9 cellular contexts compared by ENCODE assay signal in genomic region chr1:85328713-85329376, GRCh38. TPM values are rescaled to one million over a fixed set of nuclear protein-coding genes. Genes with fewer than 3 reads are reported as not detected.
DNase-seq lines count a peak whose midpoint lies in the region; ATAC-seq, FAIRE-seq and TF ChIP-seq lines count a peak whose summit lies in the region.
"Had no signal": no experiment of that assay in that cellular context is flagged by ENCODE, and none has a peak within 500 bp of the region (broad histone marks: within the 10 kb centered on the region; RNA-seq: fewer than 3 reads in every experiment).

No MANE protein-coding gene starts in this region.

- POLR2A ChIA-PET in K562 (lab: Yijun Ruan, JAX) = no interaction called here

- H3K9me3 ChIP-seq in K562 (replicated peaks; ENCODE audit: control insufficient read depth, insufficient read depth, low read depth, low read length) = no peaks in the 10 kb centered on the region
- H3K9me3 ChIP-seq in thyroid gland = no peaks in the 10 kb centered on the region
- H3K9me3 ChIP-seq in colonic mucosa = no peaks in the 10 kb centered on the region

- H3K4me3 ChIP-seq in K562 (no peak overlapping the region), kidney epithelial cell (ENCODE audit: low read depth, low read length) (no peak overlapping the region), thyroid gland (replicated peaks in 1 of 3) (no peak overlapping the region), colonic mucosa (no peak overlapping the region)

- BruUV-seq in K562 (replicated peaks; lab: Mats Ljungman, UMichigan) = no TSS peak

- H3K27me3 ChIP-seq in K562 (ENCODE audit: control insufficient read depth in 2 of 2, insufficient read depth in 2 of 2, low read length in 2 of 2) (no peaks in the 10 kb centered on the region; a peak in 1 of 5 replicates), kidney epithelial cell (ENCODE audit: control insufficient read depth, insufficient read depth, low read length) (no peaks in the 10 kb centered on the region), thyroid gland (no peaks in the 10 kb centered on the region), colonic mucosa (no peaks in the 10 kb centered on the region)

- TF ChIP-seq POLR2A in K562 (conservative IDR thresholded peaks at IDR 0.05) (no peak), thyroid gland (IDR thresholded peaks at IDR 0.05) (no peak)

- no peaks in the 10 kb centered on the region for H3K36me3 ChIP-seq in K562 (ENCODE audit: control insufficient read depth, insufficient read depth, low read length)
- no peaks in the 10 kb centered on the region for H3K36me3 ChIP-seq in kidney epithelial cell (ENCODE audit: control insufficient read depth, insufficient read depth, low read length)
- H3K36me3 ChIP-seq in thyroid gland = no peaks in the 10 kb centered on the region
- H3K36me3 ChIP-seq in colonic mucosa = no peaks in the 10 kb centered on the region

- no peak for TF ChIP-seq EP300 in K562 (IDR thresholded peaks at IDR 0.05; ENCODE audit: low read length)

- H4K20me1 ChIP-seq in K562 (replicated peaks; ENCODE audit: control insufficient read depth, insufficient read depth, low read length) = no peaks in the 10 kb centered on the region

- no peak overlapping the region for H3K27ac ChIP-seq in K562 (ENCODE audit: extremely low read depth, low read depth, low read length)
- peak overlapping the region in 2 of 3 donors; percentile 4 to 58 for H3K27ac ChIP-seq in thyroid gland
- H3K27ac ChIP-seq in colonic mucosa = no peak overlapping the region

- ATAC-seq in K562 (no peak), GM21447 (IDR thresholded peaks at IDR 0.05; ENCODE audit: unreplicated experiment) (no peak), HG02885 (IDR thresholded peaks at IDR 0.05; ENCODE audit: poor library complexity, unreplicated experiment) (no peak)

- no peak for FAIRE-seq in K562 (lab: Jason Lieb, UNC)

- intact Hi-C loops in K562 (cut with micrococcal nuclease) = no loop called here
- intact Hi-C loops in thyroid gland (cut with DNase I) = no loop called here
- intact Hi-C loops in colonic mucosa (cut with DNase I) = no loop called here

- DNase-seq in HS-27A (ENCODE audit: low read depth) (peak; percentile 98), K562 (ENCODE audit: extremely low read depth in 1 of 4, low spot score in 3 of 4) (no peak), kidney epithelial cell (ENCODE audit: low read depth) (peak; percentile 99), thyroid gland (peak in 1 of 2 donors; percentile 30), colonic mucosa (no peak)
- DNase-seq in activated CD4-positive, CD25-positive, alpha-beta regulatory T cell (lab: John Stamatoyannopoulos, UW) = no peak
- DNase-seq: T-helper 1 cell had no signal

- no peak overlapping the region for H3K4me2 ChIP-seq in K562 (ENCODE audit: insufficient read depth, low read length)

- H2AFZ ChIP-seq in K562 (ENCODE audit: low read depth, low read length) = no peak overlapping the region

- H3K4me1 ChIP-seq in K562 (replicated peaks in 1 of 2; ENCODE audit: control insufficient read depth in 2 of 2, insufficient read depth in 2 of 2, low read length in 2 of 2) = no peaks in the 10 kb centered on the region
- peaks cover 14 to 28% of the 10 kb centered on the region in 2 donors for H3K4me1 ChIP-seq in thyroid gland
- H3K4me1 ChIP-seq in colonic mucosa = no peaks in the 10 kb centered on the region

- TF ChIP-seq CTCF in K562 (IDR thresholded peaks at IDR 0.05 in 2 of 3, conservative IDR thresholded peaks at IDR 0.05 in 1 of 3; ENCODE audit: insufficient read depth in 2 of 3, low read depth in 1 of 3, low read length in 3 of 3) = no peak
- no peak for TF ChIP-seq CTCF in kidney epithelial cell (IDR thresholded peaks at IDR 0.05; ENCODE audit: insufficient read depth, low read length, poor library complexity, severe bottlenecking)
- no peak for TF ChIP-seq CTCF in thyroid gland (IDR thresholded peaks at IDR 0.05)
- TF ChIP-seq CTCF in colonic mucosa (IDR thresholded peaks at IDR 0.05) = no peak

- TF ChIP-seq RAD21 in K562 (CRISPR knock-in tag; conservative IDR thresholded peaks at IDR 0.05 in 1 of 2, IDR thresholded peaks at IDR 0.05 in 1 of 2) = no peak

- CTCF ChIA-PET in K562 (lab: Yijun Ruan, JAX; ENCODE audit: low intra/inter-chr PET ratio) = no interaction called here

- H3K79me2 ChIP-seq in K562 (ENCODE audit: control insufficient read depth, insufficient read depth, low read length) = no peaks in the 10 kb centered on the region

- in situ Hi-C loops in K562 (cut with MboI) = no loop called here

- no peaks in the 10 kb centered on the region for H3K9me1 ChIP-seq in K562 (ENCODE audit: control insufficient read depth, insufficient read depth, low read length)

- H3K9ac ChIP-seq in K562 (ENCODE audit: insufficient read depth in 1 of 2, low read depth in 2 of 2, low read length in 2 of 2) (no peak overlapping the region), colonic mucosa (ENCODE audit: low read depth in 2 of 2, low read length in 2 of 2) (no peak overlapping the region)

- WGBS in K562 (ENCODE audit: insufficient coverage, low coverage, missing lambda C conversion rate) = 0% methylated on average over 3 of the region's 3 CpGs
- 48 to 59% methylated on average over 3 of the region's 3 CpGs for WGBS in thyroid gland, 2 donors

TF ChIP-seq in K562, 482 proteins besides CTCF, POLR2A, EP300 and RAD21:
- peak; percentile 86 for TF ChIP-seq FOSL1 (tag; conservative IDR thresholded peaks at IDR 0.05)
- peak; percentile 54; the same call in 1 of the 2 replicates for TF ChIP-seq ATF3 (IDR thresholded peaks at IDR 0.05)
- TF ChIP-seq ATF3 (CRISPR knock-in tag; conservative IDR thresholded peaks at IDR 0.05) = no peak
- TF ChIP-seq ETV1 (tag; conservative IDR thresholded peaks at IDR 0.05; ENCODE audit: low read depth) = 0 out of 2 replicates have a peak, but pooled peaks have one; percentile 35
- peak; percentile 23; the same call in 1 of the 2 replicates for TF ChIP-seq JUND (IDR thresholded peaks at IDR 0.05; ENCODE audit: borderline replicate concordance, low read depth, low read length)
- TF ChIP-seq JUND (tag; IDR thresholded peaks at IDR 0.05; ENCODE audit: borderline replicate concordance, low read depth, low read length) = no peak
- 0 out of 2 replicates have a peak, but pooled peaks have one; percentile 48 for TF ChIP-seq JUN (IDR thresholded peaks at IDR 0.05; ENCODE audit: borderline replicate concordance, low read depth, low read length)
- TF ChIP-seq JUN (CRISPR knock-in tag; IDR thresholded peaks at IDR 0.05; ENCODE audit: borderline replicate concordance) = no peak
- TF ChIP-seq BCL6 (CRISPR knock-in tag; IDR thresholded peaks at IDR 0.05) = no peak
- no peak for TF ChIP-seq MLX (CRISPR knock-in tag; conservative IDR thresholded peaks at IDR 0.05)

RNA-seq across cellular contexts. Expression of gene BCL10, which starts 52.4 kb away (rescaled TPM):
- total RNA-seq in K562 (2011; cell fraction: chromatin; rRNA removed; ENCODE audit: low replicate concordance) = 15.5 and 25.6 TPM in 2 replicates
- 14.5 and 15.4 TPM in 2 replicates for total RNA-seq in K562 (2011; cell fraction: nucleolus; rRNA removed)
- total RNA-seq in K562 (2011; cell fraction: nucleoplasm; rRNA removed) = 19.9 and 25.6 TPM in 2 replicates
- total RNA-seq in K562 (2014; rRNA removed) (10.0 and 11.1 TPM in 2 replicates), K562 (2014; rRNA removed; fragmentation: Illumina TruSeq; extraction: Trizol) (19.4 and 20.4 TPM in 2 replicates), K562 (2015; rRNA removed; fragmentation: Illumina TruSeq; extraction: Trizol) (16.4 and 18.6 TPM in 2 replicates), K562 (2021) (18.6 and 19.4 TPM in 2 replicates), kidney epithelial cell (40.1 and 43.0 TPM in 2 replicates), thyroid gland (10 to 100 TPM; 13.6 to 28.5 (median 15.1) TPM), colonic mucosa (100 to 1,000 TPM in 1 of 2 donors, 10 to 100 TPM in 1; 80.7 to 167 TPM)
- polyA plus RNA-seq in K562 (2011; rRNA removed) (6.5 and 8.7 TPM in 2 replicates), K562 (2014; fragmentation: Illumina TruSeq; extraction: Trizol) (11.8 and 14.7 TPM in 2 replicates), K562 (2014; fragmentation: Nextera tagmentation; extraction: Ambion mirVana) (10 to 100 TPM; 10.6 to 12.3 TPM), K562 (2014; rRNA removed) (7.8 and 8.0 TPM in 2 replicates)
- polyA plus RNA-seq in K562 (2011; cell fraction: cytosol; rRNA removed) = 4.9 and 5.4 TPM in 2 replicates
- 4.2 and 4.4 TPM in 2 replicates for polyA plus RNA-seq in K562 (2011; cell fraction: nucleus; rRNA removed)
- polyA plus RNA-seq in K562 (2012) = 8.6 and 11.1 TPM in 2 replicates
- 14.0 and 16.5 TPM in 2 replicates for polyA minus RNA-seq in K562 (2011; rRNA and poly(A)+ RNA removed)
- polyA minus RNA-seq in K562 (2011; cell fraction: cytosol; rRNA and poly(A)+ RNA removed) = 4.9 and 9.2 TPM in 2 replicates
- 19.5 and 31.8 TPM in 2 replicates for polyA minus RNA-seq in K562 (2011; cell fraction: nucleus; rRNA and poly(A)+ RNA removed)

Comparison
In these comparisons a context has a peak if more than half of its experiments do, and no peak if none do; other contexts are left out.
1. DNase-seq: peak in HS-27A (single experiment) and kidney epithelial cell (single experiment); none in K562 (0 of 4), activated CD4-positive, CD25-positive, alpha-beta regulatory T cell (0 of 4) and colonic mucosa (single experiment).
2. H3K27ac ChIP-seq: peak in thyroid gland (2 of 3); none in K562 (single experiment) and colonic mucosa (single experiment).